In the genomic region with DNA sequence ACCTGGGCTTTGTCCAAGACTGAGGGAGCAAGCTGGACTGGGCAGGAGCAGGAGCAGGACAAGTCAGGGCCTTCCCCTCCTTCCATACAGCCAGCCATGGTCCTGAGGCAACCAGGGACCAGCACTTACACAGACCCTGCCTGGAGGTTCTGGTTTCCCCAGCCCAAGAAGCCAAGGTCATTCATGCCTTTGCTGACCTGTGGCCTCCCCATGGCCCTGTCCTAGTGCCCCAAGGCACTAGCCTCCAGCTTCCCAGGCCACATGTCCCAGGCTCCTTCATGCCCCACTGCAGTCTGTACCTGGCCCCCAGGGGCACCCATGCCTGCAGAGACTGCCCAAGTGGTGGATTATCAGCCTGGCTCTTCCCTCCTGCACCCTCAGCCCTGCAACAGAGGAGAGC, we compare ENCODE assay signal across 15 cellular contexts.
"Had no signal": no experiment of that assay in that cellular context is flagged by ENCODE, and none has a peak within 500 bp of the region (broad histone marks: within the 10 kb centered on the region; RNA-seq: fewer than 3 reads in every experiment).

No MANE protein-coding gene starts in this region.

- DNase-seq: activated B cell treated with CpG ODN at 0.5 μM for 24 hours; activated CD4-positive, alpha-beta T cell treated with anti-CD3 and anti-CD28 coated beads, Interleukin-2, amount 10 ng/mL, durations not matched to agents 24 days and 14 days; activated CD8-positive, alpha-beta memory T cell treated with anti-CD3 and anti-CD28 coated beads, Interleukin-2, amount 50 U/mL, for 48 hours; activated CD8-positive, alpha-beta T cell treated with anti-CD3 and anti-CD28 coated beads, Interleukin-2, amount 10 ng/mL, durations not matched to agents 7 days and 5 days; activated T-cell treated with anti-CD3 and anti-CD28 coated beads, Interleukin-2, amount 50 U/mL, for 72 hours; endodermal cell; nephron progenitor cell; spleen; stimulated activated CD4-positive, alpha-beta T cell treated with anti-CD3 and anti-CD28 coated beads, Interleukin-2, amount 100 ng/mL, for 24 hours; T-helper 2 cell had no signal

- H3K4me3 ChIP-seq: right lobe of liver, spleen, tibial artery, uterus had no signal

- FAIRE-seq: frontal cortex, islet of Langerhans had no signal

- H3K9me3 ChIP-seq: right lobe of liver, tibial artery, uterus had no signal

- H3K27ac ChIP-seq: right lobe of liver had no signal

- H3K36me3 ChIP-seq: right lobe of liver, spleen, tibial artery, uterus had no signal

- H3K4me1 ChIP-seq: right lobe of liver had no signal

- H3K27me3 ChIP-seq: right lobe of liver, spleen, tibial artery, uterus had no signal

- ATAC-seq: activated CD8-positive, alpha-beta T cell treated with anti-CD3 and anti-CD28 coated beads, Interleukin-2, amount 10 ng/mL, durations not matched to agents 7 days and 5 days; activated T-cell treated with anti-CD3 and anti-CD28 coated beads, Interleukin-2, amount 50 U/mL, for 72 hours had no signal
